In the genomic region with DNA sequence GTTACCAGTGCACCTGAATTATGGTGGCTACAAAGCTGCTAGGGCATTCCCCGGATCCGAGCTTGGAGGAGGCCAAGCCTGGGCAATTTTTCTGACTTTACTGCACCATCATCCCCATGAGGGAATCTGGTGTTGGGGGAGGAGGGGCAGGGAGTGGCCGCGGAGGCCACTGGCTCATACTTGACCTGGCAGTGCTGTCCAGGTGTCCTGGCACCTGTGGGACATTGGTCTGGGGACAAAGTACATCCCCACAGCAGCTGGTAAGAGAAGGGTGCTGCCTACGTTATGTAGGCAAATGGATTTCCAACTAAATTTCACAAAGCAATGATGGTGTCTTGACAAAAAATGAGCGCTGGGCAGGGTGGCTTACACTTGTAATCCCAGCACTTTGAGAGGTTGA, we compare ENCODE assay signal across 24 cellular contexts.
"Had no signal": no experiment of that assay in that cellular context is flagged by ENCODE, and none has a peak within 500 bp of the region (broad histone marks: within the 10 kb centered on the region; RNA-seq: fewer than 3 reads in every experiment).

No MANE protein-coding gene starts in this region.

- H3K27ac Mint-ChIP-seq: activated CD4-positive, alpha-beta memory T cell treated with anti-CD3 and anti-CD28 coated beads, Interleukin-2, amount 10 ng/mL, durations not matched to agents 7 days and 5 days; activated CD4-positive, alpha-beta T cell treated with anti-CD3 and anti-CD28 coated beads for 36 hours; activated naive CD4-positive, alpha-beta T cell treated with anti-CD3 and anti-CD28 coated beads for 36 hours; activated naive CD8-positive, alpha-beta T cell; T-helper 17 cell had no signal

- H3K27ac ChIP-seq: cardiac muscle cell, VCaP had no signal

- H3K4me3 Mint-ChIP-seq: activated CD4-positive, alpha-beta memory T cell treated with anti-CD3 and anti-CD28 coated beads, Interleukin-2, amount 10 ng/mL, durations not matched to agents 7 days and 5 days; activated CD4-positive, alpha-beta T cell treated with anti-CD3 and anti-CD28 coated beads for 36 hours; activated naive CD4-positive, alpha-beta T cell treated with anti-CD3 and anti-CD28 coated beads for 36 hours; activated naive CD8-positive, alpha-beta T cell; activated T-cell treated with anti-CD3 and anti-CD28 coated beads, Interleukin-2, amount 50 U/mL, for 4 hours; brain; T-helper 17 cell had no signal

- H3K27me3 Mint-ChIP-seq: brain had no signal

- ATAC-seq: activated CD4-positive, alpha-beta T cell treated with anti-CD3 and anti-CD28 coated beads for 36 hours; activated T-cell treated with anti-CD3 and anti-CD28 coated beads, Interleukin-2, amount 50 U/mL, for 4 hours; T-helper 17 cell had no signal

- H3K9me3 Mint-ChIP-seq: activated CD4-positive, alpha-beta memory T cell treated with anti-CD3 and anti-CD28 coated beads, Interleukin-2, amount 10 ng/mL, durations not matched to agents 7 days and 5 days; activated T-cell treated with anti-CD3 and anti-CD28 coated beads, Interleukin-2, amount 50 U/mL, for 4 hours had no signal

- H3K4me1 Mint-ChIP-seq: T-helper 17 cell had no signal

- H3K27me3 ChIP-seq: cardiac muscle cell had no signal

- DNase-seq: activated CD4-positive, alpha-beta memory T cell treated with anti-CD3 and anti-CD28 coated beads, Interleukin-2, amount 10 ng/mL, durations not matched to agents 7 days and 5 days; activated CD4-positive, alpha-beta T cell treated with anti-CD3 and anti-CD28 coated beads for 36 hours; activated CD4-positive, alpha-beta T cell treated with anti-CD3 and anti-CD28 coated beads, Interleukin-2, amount 50 U/mL, for 1 hour; activated effector memory CD4-positive, alpha-beta T cell treated with anti-CD3 and anti-CD28 coated beads, Interleukin-2, amount 50 U/mL, for 16 hours; activated naive CD4-positive, alpha-beta T cell treated with anti-CD3 and anti-CD28 coated beads for 36 hours; activated T-cell treated with anti-CD3 and anti-CD28 coated beads, Interleukin-2, amount 50 U/mL, for 4 hours; amygdala; Kasumi-1; KBM-7; NCI-H1048; NCI-H1417; NCI-H1930; NCI-H2171 treated with DMSO at 0.1 percent for 48 hours; NCI-H345; NCI-H510A; NCI-H526 treated with DMSO at 0.1 percent for 48 hours; NCI-H82; SIG-M5; T-helper 17 cell; T1000 had no signal

- H3K4me3 ChIP-seq: cardiac muscle cell had no signal

- H3K36me3 Mint-ChIP-seq: activated naive CD8-positive, alpha-beta T cell; brain had no signal

- H3K36me3 ChIP-seq: cardiac muscle cell had no signal
